10 cellular contexts compared by ENCODE assay signal in genomic region chr7:143620053-143620452, GRCh38. TPM values are rescaled to one million over a fixed set of nuclear protein-coding genes. Genes with fewer than 3 reads are reported as not detected.
DNase-seq lines count a peak whose midpoint lies in the region; ATAC-seq, FAIRE-seq and TF ChIP-seq lines count a peak whose summit lies in the region.
"Not testable (repeated sequence)": the region's sequence is repeated elsewhere in the genome, so short reads cannot be mapped to it uniquely, and the experiment has no call there.
"Had no signal": no experiment of that assay in that cellular context is flagged by ENCODE, and none has a peak within 500 bp of the region (broad histone marks: within the 10 kb centered on the region; RNA-seq: fewer than 3 reads in every experiment).

No MANE protein-coding gene starts in this region.

- TF ChIP-seq CTCF in colonic mucosa (IDR thresholded peaks at IDR 0.05) (peak; percentile 17), upper lobe of left lung (IDR thresholded peaks at IDR 0.05) (peak in 1 of 6 experiments; percentile 36)
- TF ChIP-seq CTCF in mucosa of descending colon (IDR thresholded peaks at IDR 0.05), result not testable (repeated sequence)

- no CpG with 5 or more reads among the region's 23 CpGs for WGBS in upper lobe of left lung, 2 donors

- TF ChIP-seq EP300 in upper lobe of left lung (IDR thresholded peaks at IDR 0.05), result not testable (repeated sequence)

- H3K27ac ChIP-seq in colonic mucosa, upper lobe of left lung: not testable (repeated sequence)

- not testable (repeated sequence) for H3K27me3 ChIP-seq in colonic mucosa, upper lobe of left lung

- not testable (repeated sequence) for DNase-seq in GM18507 (ENCODE audit: extremely low spot score, insufficient read length, low read depth); mucosa of descending colon
- peak; percentile 64 to 66 for DNase-seq in activated CD4-positive, alpha-beta T cell treated with anti-CD3 and anti-CD28 coated beads, Interleukin-2, amount 50 U/mL, for 4 hours
- DNase-seq in colonic mucosa (peak; percentile 72), upper lobe of left lung (peak in 1 of 2 donors; percentile 51)

- ATAC-seq in GM19463 (IDR thresholded peaks at IDR 0.05; ENCODE audit: unreplicated experiment), result peak; percentile 14
- peak; percentile 14 for ATAC-seq in HG02678 (IDR thresholded peaks at IDR 0.05; ENCODE audit: unreplicated experiment)
- peak; percentile 36 for ATAC-seq in HG03196 (IDR thresholded peaks at IDR 0.05; ENCODE audit: unreplicated experiment)
- peak; percentile 76 for ATAC-seq in mucosa of descending colon
- ATAC-seq in upper lobe of left lung (ENCODE audit: low FRiP score in 2 of 2), result peak; percentile 88 to 90

- intact Hi-C loops in colonic mucosa (cut with DNase I); mucosa of descending colon (cut with DNase I, micrococcal nuclease): not testable (repeated sequence)

- not testable (repeated sequence) for H3K4me1 ChIP-seq in colonic mucosa; mucosa of descending colon (ENCODE audit: low read depth); upper lobe of left lung

- TF ChIP-seq POLR2A in upper lobe of left lung (IDR thresholded peaks at IDR 0.05), result not testable (repeated sequence)

- not testable (repeated sequence) for H3K4me3 ChIP-seq in colonic mucosa, mucosa of descending colon
- H3K4me3 ChIP-seq in upper lobe of left lung, result peak overlapping the region in 1 of 4 donors; percentile 38

- not testable (repeated sequence) for H3K9me3 ChIP-seq in colonic mucosa, mucosa of descending colon, upper lobe of left lung

- not testable (repeated sequence) for H3K9ac ChIP-seq in colonic mucosa (ENCODE audit: low read depth in 2 of 2, low read length in 2 of 2)

- FAIRE-seq in GM18507 (lab: Jason Lieb, UNC), result peak; percentile 9

- not testable (repeated sequence) for H3K36me3 ChIP-seq in colonic mucosa; mucosa of descending colon (ENCODE audit: low read depth); upper lobe of left lung

RNA-seq across cellular contexts. Expression of gene TCAF2, which starts 0.7 kb away (rescaled TPM):
- 1 to 10 TPM in 1 of 2 donors, under 1 TPM in 1; 0.32 to 1.4 TPM for total RNA-seq in colonic mucosa
- 1 to 10 TPM; 1.3 to 4.1 (median 1.6) TPM for total RNA-seq in mucosa of descending colon
- 1 to 10 TPM; 2.3 to 7.9 (median 5.7) TPM for total RNA-seq in upper lobe of left lung

RNA-seq across cellular contexts. Expression of gene CTAGE15, which starts 48.5 kb away (rescaled TPM):
- 1 to 10 TPM; 1.3 to 2.0 TPM for total RNA-seq in colonic mucosa
- 1 to 10 TPM in 1 of 3 donors, under 1 TPM in 1, not detected in 1; 0.76 to 1.2 TPM for total RNA-seq in mucosa of descending colon
- 1 to 10 TPM in 1 of 6 donors, under 1 TPM in 3, not detected in 2; 0.20 to 4.2 (median 0.53) TPM for total RNA-seq in upper lobe of left lung
- total RNA-seq: CD4-positive, alpha-beta memory T cell; GM23248 had no signal

Comparison
In these comparisons a context has a peak if more than half of its experiments do, and no peak if none do; other contexts are left out.
1. ATAC-seq: peak in every context shown above with its lines; median percentile 89 in upper lobe of left lung; 76 in mucosa of descending colon; 36 in HG03196; 14 in GM19463; 14 in HG02678.